In the genomic region with DNA sequence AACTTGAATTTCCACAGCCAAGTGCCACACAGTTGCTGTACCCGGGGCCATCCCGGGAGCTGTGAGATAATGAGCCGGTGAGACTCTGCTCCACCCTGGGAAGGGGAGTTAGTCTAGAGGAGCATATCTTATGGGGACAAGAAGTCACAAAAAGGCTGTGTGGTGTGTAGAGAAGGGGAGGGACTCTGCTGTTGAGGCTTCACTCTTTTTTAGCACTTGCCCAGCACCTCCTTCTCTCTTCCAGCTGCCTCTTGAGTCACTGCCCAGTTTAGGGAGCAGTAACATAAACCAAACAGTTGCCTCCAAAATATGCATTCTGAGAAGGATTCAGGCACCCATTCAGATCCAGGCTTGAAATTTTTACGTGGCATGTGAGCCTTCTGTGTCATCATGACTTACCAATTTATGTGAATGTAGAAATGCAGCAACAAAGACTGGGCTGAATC, we compare ENCODE assay signal across 1 cellular context.
A peak's percentile ranks its signal among the peaks of the same experiment; 100 is the strongest.
TF ChIP-seq lines count a peak whose summit lies in the region.

No MANE protein-coding gene starts in this region.

TF ChIP-seq in K562, 482 proteins besides CTCF, POLR2A, EP300 and RAD21 (continued from another document and continues in another):
- TF ChIP-seq, protein P1, sequence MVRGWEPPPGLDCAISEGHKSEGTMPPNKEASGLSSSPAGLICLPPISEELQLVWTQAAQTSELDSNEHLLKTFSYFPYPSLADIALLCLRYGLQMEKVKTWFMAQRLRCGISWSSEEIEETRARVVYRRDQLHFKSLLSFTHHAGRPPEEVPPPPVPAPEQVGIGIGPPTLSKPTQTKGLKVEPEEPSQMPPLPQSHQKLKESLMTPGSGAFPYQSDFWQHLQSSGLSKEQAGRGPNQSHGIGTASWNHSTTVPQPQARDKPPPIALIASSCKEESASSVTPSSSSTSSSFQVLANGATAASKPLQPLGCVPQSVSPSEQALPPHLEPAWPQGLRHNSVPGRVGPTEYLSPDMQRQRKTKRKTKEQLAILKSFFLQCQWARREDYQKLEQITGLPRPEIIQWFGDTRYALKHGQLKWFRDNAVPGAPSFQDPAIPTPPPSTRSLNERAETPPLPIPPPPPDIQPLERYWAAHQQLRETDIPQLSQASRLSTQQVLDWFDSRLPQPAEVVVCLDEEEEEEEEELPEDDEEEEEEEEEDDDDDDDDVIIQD (CRISPR knock-in tag; IDR thresholded peaks at IDR 0.05), result no peak
- TF ChIP-seq ZNF583 (CRISPR knock-in tag; IDR thresholded peaks at IDR 0.05), result no peak
- TF ChIP-seq TGIF2 (CRISPR knock-in tag; IDR thresholded peaks at IDR 0.05), result no peak
- TF ChIP-seq, protein P2, sequence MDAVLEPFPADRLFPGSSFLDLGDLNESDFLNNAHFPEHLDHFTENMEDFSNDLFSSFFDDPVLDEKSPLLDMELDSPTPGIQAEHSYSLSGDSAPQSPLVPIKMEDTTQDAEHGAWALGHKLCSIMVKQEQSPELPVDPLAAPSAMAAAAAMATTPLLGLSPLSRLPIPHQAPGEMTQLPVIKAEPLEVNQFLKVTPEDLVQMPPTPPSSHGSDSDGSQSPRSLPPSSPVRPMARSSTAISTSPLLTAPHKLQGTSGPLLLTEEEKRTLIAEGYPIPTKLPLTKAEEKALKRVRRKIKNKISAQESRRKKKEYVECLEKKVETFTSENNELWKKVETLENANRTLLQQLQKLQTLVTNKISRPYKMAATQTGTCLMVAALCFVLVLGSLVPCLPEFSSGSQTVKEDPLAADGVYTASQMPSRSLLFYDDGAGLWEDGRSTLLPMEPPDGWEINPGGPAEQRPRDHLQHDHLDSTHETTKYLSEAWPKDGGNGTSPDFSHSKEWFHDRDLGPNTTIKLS (IDR thresholded peaks at IDR 0.05; ENCODE audit: borderline replicate concordance, low read depth), result peak; percentile 67; the same call in 1 of the 2 replicates
- TF ChIP-seq, protein P3, sequence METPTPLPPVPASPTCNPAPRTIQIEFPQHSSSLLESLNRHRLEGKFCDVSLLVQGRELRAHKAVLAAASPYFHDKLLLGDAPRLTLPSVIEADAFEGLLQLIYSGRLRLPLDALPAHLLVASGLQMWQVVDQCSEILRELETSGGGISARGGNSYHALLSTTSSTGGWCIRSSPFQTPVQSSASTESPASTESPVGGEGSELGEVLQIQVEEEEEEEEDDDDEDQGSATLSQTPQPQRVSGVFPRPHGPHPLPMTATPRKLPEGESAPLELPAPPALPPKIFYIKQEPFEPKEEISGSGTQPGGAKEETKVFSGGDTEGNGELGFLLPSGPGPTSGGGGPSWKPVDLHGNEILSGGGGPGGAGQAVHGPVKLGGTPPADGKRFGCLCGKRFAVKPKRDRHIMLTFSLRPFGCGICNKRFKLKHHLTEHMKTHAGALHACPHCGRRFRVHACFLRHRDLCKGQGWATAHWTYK (CRISPR knock-in tag; IDR thresholded peaks at IDR 0.05), result 0 out of 2 replicates have a peak, but pooled peaks have one; percentile 19
- no peak for TF ChIP-seq ZNF717 (CRISPR knock-in tag; IDR thresholded peaks at IDR 0.05)
- TF ChIP-seq, protein P4, sequence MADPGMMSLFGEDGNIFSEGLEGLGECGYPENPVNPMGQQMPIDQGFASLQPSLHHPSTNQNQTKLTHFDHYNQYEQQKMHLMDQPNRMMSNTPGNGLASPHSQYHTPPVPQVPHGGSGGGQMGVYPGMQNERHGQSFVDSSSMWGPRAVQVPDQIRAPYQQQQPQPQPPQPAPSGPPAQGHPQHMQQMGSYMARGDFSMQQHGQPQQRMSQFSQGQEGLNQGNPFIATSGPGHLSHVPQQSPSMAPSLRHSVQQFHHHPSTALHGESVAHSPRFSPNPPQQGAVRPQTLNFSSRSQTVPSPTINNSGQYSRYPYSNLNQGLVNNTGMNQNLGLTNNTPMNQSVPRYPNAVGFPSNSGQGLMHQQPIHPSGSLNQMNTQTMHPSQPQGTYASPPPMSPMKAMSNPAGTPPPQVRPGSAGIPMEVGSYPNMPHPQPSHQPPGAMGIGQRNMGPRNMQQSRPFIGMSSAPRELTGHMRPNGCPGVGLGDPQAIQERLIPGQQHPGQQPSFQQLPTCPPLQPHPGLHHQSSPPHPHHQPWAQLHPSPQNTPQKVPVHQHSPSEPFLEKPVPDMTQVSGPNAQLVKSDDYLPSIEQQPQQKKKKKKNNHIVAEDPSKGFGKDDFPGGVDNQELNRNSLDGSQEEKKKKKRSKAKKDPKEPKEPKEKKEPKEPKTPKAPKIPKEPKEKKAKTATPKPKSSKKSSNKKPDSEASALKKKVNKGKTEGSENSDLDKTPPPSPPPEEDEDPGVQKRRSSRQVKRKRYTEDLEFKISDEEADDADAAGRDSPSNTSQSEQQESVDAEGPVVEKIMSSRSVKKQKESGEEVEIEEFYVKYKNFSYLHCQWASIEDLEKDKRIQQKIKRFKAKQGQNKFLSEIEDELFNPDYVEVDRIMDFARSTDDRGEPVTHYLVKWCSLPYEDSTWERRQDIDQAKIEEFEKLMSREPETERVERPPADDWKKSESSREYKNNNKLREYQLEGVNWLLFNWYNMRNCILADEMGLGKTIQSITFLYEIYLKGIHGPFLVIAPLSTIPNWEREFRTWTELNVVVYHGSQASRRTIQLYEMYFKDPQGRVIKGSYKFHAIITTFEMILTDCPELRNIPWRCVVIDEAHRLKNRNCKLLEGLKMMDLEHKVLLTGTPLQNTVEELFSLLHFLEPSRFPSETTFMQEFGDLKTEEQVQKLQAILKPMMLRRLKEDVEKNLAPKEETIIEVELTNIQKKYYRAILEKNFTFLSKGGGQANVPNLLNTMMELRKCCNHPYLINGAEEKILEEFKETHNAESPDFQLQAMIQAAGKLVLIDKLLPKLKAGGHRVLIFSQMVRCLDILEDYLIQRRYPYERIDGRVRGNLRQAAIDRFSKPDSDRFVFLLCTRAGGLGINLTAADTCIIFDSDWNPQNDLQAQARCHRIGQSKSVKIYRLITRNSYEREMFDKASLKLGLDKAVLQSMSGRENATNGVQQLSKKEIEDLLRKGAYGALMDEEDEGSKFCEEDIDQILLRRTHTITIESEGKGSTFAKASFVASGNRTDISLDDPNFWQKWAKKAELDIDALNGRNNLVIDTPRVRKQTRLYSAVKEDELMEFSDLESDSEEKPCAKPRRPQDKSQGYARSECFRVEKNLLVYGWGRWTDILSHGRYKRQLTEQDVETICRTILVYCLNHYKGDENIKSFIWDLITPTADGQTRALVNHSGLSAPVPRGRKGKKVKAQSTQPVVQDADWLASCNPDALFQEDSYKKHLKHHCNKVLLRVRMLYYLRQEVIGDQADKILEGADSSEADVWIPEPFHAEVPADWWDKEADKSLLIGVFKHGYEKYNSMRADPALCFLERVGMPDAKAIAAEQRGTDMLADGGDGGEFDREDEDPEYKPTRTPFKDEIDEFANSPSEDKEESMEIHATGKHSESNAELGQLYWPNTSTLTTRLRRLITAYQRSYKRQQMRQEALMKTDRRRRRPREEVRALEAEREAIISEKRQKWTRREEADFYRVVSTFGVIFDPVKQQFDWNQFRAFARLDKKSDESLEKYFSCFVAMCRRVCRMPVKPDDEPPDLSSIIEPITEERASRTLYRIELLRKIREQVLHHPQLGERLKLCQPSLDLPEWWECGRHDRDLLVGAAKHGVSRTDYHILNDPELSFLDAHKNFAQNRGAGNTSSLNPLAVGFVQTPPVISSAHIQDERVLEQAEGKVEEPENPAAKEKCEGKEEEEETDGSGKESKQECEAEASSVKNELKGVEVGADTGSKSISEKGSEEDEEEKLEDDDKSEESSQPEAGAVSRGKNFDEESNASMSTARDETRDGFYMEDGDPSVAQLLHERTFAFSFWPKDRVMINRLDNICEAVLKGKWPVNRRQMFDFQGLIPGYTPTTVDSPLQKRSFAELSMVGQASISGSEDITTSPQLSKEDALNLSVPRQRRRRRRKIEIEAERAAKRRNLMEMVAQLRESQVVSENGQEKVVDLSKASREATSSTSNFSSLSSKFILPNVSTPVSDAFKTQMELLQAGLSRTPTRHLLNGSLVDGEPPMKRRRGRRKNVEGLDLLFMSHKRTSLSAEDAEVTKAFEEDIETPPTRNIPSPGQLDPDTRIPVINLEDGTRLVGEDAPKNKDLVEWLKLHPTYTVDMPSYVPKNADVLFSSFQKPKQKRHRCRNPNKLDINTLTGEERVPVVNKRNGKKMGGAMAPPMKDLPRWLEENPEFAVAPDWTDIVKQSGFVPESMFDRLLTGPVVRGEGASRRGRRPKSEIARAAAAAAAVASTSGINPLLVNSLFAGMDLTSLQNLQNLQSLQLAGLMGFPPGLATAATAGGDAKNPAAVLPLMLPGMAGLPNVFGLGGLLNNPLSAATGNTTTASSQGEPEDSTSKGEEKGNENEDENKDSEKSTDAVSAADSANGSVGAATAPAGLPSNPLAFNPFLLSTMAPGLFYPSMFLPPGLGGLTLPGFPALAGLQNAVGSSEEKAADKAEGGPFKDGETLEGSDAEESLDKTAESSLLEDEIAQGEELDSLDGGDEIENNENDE (IDR thresholded peaks at IDR 0.05; ENCODE audit: low read depth, low read length), result no peak
- TF ChIP-seq ZNF780A (CRISPR knock-in tag; IDR thresholded peaks at IDR 0.05), result no peak
- TF ChIP-seq LEF1 (IDR thresholded peaks at IDR 0.05), result no peak
- TF ChIP-seq, protein P5, sequence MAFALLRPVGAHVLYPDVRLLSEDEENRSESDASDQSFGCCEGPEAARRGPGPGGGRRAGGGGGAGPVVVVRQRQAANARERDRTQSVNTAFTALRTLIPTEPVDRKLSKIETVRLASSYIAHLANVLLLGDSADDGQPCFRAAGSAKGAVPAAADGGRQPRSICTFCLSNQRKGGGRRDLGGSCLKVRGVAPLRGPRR (CRISPR knock-in tag; IDR thresholded peaks at IDR 0.05), result no peak
- TF ChIP-seq ZNF184 (CRISPR knock-in tag; IDR thresholded peaks at IDR 0.05), result no peak
- TF ChIP-seq SRF (CRISPR knock-in tag; IDR thresholded peaks at IDR 0.05), result peak in 1 of 2 experiments; percentile 11; a peak in 1 of 4 replicates
- no peak for TF ChIP-seq CBX8 (IDR thresholded peaks at IDR 0.05; ENCODE audit: borderline replicate concordance, extremely low read depth, low read depth, low read length, poor library complexity, severe bottlenecking)
- no peak for TF ChIP-seq ZC3H8 (IDR thresholded peaks at IDR 0.05)
- TF ChIP-seq TBL1XR1 (IDR thresholded peaks at IDR 0.05; ENCODE audit: low read length in 2 of 2), result no peak
- TF ChIP-seq ZNF316 (IDR thresholded peaks at IDR 0.05), result peak; percentile 52
- TF ChIP-seq ZNF507 (tag; conservative IDR thresholded peaks at IDR 0.05), result no peak
- no peak for TF ChIP-seq ZBED1 (IDR thresholded peaks at IDR 0.05)
- no peak for TF ChIP-seq ZNF175 (CRISPR knock-in tag; IDR thresholded peaks at IDR 0.05; ENCODE audit: low read depth)
- TF ChIP-seq ZNF354B (CRISPR knock-in tag; IDR thresholded peaks at IDR 0.05), result no peak
- no peak for TF ChIP-seq ZNF140 (CRISPR knock-in tag; IDR thresholded peaks at IDR 0.05)
- peak; percentile 52 for TF ChIP-seq ZFX (CRISPR knock-in tag; IDR thresholded peaks at IDR 0.05)
- TF ChIP-seq SMARCC2 (IDR thresholded peaks at IDR 0.05; ENCODE audit: low read depth), result no peak; the same call in 1 of the 2 replicates
- TF ChIP-seq, protein P6, sequence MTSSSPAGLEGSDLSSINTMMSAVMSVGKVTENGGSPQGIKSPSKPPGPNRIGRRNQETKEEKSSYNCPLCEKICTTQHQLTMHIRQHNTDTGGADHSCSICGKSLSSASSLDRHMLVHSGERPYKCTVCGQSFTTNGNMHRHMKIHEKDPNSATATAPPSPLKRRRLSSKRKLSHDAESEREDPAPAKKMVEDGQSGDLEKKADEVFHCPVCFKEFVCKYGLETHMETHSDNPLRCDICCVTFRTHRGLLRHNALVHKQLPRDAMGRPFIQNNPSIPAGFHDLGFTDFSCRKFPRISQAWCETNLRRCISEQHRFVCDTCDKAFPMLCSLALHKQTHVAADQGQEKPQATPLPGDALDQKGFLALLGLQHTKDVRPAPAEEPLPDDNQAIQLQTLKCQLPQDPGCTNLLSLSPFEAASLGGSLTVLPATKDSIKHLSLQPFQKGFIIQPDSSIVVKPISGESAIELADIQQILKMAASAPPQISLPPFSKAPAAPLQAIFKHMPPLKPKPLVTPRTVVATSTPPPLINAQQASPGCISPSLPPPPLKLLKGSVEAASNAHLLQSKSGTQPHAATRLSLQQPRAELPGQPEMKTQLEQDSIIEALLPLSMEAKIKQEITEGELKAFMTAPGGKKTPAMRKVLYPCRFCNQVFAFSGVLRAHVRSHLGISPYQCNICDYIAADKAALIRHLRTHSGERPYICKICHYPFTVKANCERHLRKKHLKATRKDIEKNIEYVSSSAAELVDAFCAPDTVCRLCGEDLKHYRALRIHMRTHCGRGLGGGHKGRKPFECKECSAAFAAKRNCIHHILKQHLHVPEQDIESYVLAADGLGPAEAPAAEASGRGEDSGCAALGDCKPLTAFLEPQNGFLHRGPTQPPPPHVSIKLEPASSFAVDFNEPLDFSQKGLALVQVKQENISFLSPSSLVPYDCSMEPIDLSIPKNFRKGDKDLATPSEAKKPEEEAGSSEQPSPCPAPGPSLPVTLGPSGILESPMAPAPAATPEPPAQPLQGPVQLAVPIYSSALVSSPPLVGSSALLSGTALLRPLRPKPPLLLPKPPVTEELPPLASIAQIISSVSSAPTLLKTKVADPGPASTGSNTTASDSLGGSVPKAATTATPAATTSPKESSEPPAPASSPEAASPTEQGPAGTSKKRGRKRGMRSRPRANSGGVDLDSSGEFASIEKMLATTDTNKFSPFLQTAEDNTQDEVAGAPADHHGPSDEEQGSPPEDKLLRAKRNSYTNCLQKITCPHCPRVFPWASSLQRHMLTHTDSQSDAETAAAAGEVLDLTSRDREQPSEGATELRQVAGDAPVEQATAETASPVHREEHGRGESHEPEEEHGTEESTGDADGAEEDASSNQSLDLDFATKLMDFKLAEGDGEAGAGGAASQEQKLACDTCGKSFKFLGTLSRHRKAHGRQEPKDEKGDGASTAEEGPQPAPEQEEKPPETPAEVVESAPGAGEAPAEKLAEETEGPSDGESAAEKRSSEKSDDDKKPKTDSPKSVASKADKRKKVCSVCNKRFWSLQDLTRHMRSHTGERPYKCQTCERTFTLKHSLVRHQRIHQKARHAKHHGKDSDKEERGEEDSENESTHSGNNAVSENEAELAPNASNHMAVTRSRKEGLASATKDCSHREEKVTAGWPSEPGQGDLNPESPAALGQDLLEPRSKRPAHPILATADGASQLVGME (CRISPR knock-in tag; IDR thresholded peaks at IDR 0.05), result no peak
- no peak for TF ChIP-seq ZNF133 (CRISPR knock-in tag; IDR thresholded peaks at IDR 0.05)
- no peak for TF ChIP-seq POLR2G (IDR thresholded peaks at IDR 0.05; ENCODE audit: low read depth, low read length)
- TF ChIP-seq PML (IDR thresholded peaks at IDR 0.05; ENCODE audit: low read length), result no peak
- TF ChIP-seq POLR2B (IDR thresholded peaks at IDR 0.05; ENCODE audit: low read depth, partially characterized antibody), result peak; percentile 19
- no peak for TF ChIP-seq HNRNPH1 (optimal IDR thresholded peaks at IDR 0.05; ENCODE audit: low read depth, low read length)
- TF ChIP-seq HMGN3 (IDR thresholded peaks at IDR 0.05; ENCODE audit: borderline replicate concordance, extremely low read depth, insufficient read length, low read depth, low read length), result no peak
- no peak for TF ChIP-seq SPI1 (IDR thresholded peaks at IDR 0.05; ENCODE audit: borderline replicate concordance, low read depth, low read length)
- TF ChIP-seq, protein P7, sequence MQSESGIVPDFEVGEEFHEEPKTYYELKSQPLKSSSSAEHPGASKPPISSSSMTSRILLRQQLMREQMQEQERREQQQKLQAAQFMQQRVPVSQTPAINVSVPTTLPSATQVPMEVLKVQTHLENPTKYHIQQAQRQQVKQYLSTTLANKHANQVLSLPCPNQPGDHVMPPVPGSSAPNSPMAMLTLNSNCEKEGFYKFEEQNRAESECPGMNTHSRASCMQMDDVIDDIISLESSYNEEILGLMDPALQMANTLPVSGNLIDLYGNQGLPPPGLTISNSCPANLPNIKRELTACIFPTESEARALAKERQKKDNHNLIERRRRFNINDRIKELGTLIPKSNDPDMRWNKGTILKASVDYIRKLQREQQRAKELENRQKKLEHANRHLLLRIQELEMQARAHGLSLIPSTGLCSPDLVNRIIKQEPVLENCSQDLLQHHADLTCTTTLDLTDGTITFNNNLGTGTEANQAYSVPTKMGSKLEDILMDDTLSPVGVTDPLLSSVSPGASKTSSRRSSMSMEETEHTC (IDR thresholded peaks at IDR 0.05), result no peak
- TF ChIP-seq CHD2 (IDR thresholded peaks at IDR 0.05; ENCODE audit: low read depth, low read length), result no peak
- TF ChIP-seq ZNF217 (CRISPR knock-in tag; IDR thresholded peaks at IDR 0.05), result no peak
- TF ChIP-seq ZNF79 (CRISPR knock-in tag; IDR thresholded peaks at IDR 0.05; ENCODE audit: low read depth), result no peak
